23 cellular contexts compared by ENCODE assay signal in genomic region chr1:20930427-20930826, GRCh38.
A peak's percentile ranks its signal among the peaks of the same experiment; 100 is the strongest.
DNase-seq lines count a peak whose midpoint lies in the region; ATAC-seq, FAIRE-seq and TF ChIP-seq lines count a peak whose summit lies in the region.
"Had no signal": no experiment of that assay in that cellular context is flagged by ENCODE, and none has a peak within 500 bp of the region (broad histone marks: within the 10 kb centered on the region; RNA-seq: fewer than 3 reads in every experiment).

No MANE protein-coding gene starts in this region.

- POLR2A ChIA-PET in HepG2 (lab: Yijun Ruan, JAX) (no interaction called here), HEK293 (lab: Yijun Ruan, JAX) (no interaction called here), K562 (lab: Yijun Ruan, JAX) (no interaction called here), GM10248 (lab: Yijun Ruan, JAX) (no interaction called here)
- POLR2A ChIA-PET in activated CD4-positive, alpha-beta T cell treated with anti-CD3 and anti-CD28 coated beads, Interleukin-2, amount 10 ng/mL, durations not matched to agents 7 days and 5 days (lab: Charles Lee) = no interaction called here

- TF ChIP-seq CTCF in HepG2 (CRISPR knock-in tag; IDR thresholded peaks at IDR 0.05) = no peak
- TF ChIP-seq CTCF in right lobe of liver (IDR thresholded peaks at IDR 0.05) = no peak
- no peak for TF ChIP-seq CTCF in HEK293 (tag by site-specific recombination; IDR thresholded peaks at IDR 0.05)
- no peak for TF ChIP-seq CTCF in K562 (IDR thresholded peaks at IDR 0.05 in 2 of 3, conservative IDR thresholded peaks at IDR 0.05 in 1 of 3; ENCODE audit: insufficient read depth in 2 of 3, low read depth in 1 of 3, low read length in 3 of 3)
- no peak for TF ChIP-seq CTCF in GM10248 (IDR thresholded peaks at IDR 0.05; ENCODE audit: control extremely low read depth, extremely low read depth, low read depth, missing control alignments)

- no peaks in the 10 kb centered on the region for H3K9me1 ChIP-seq in K562 (ENCODE audit: control insufficient read depth, insufficient read depth, low read length)

- BruUV-seq in HepG2 (replicated peaks; lab: Mats Ljungman, UMichigan) (no TSS peak), K562 (replicated peaks; lab: Mats Ljungman, UMichigan) (no TSS peak)

- no peak overlapping the region for H3K4me2 ChIP-seq in HepG2 (ENCODE audit: low read depth, low read length)
- H3K4me2 ChIP-seq in K562 (ENCODE audit: insufficient read depth, low read length) = no peak overlapping the region
- H3K4me2 ChIP-seq: A549 had no signal

- in situ Hi-C loops in HepG2 (cut with HindIII; ENCODE audit: extremely low pct_ligation_motif_present, low pct_unique_long_range_greater_than_20kb) (no loop called here), K562 (cut with MboI) (no loop called here)

- no peak for TF ChIP-seq RAD21 in HepG2 (CRISPR knock-in tag; IDR thresholded peaks at IDR 0.05)
- TF ChIP-seq RAD21 in K562 (CRISPR knock-in tag; conservative IDR thresholded peaks at IDR 0.05 in 1 of 2, IDR thresholded peaks at IDR 0.05 in 1 of 2) = no peak

- DNase-seq in HepG2 (ENCODE audit: low spot score) = no peak
- no peak for DNase-seq in right lobe of liver
- DNase-seq in K562 (ENCODE audit: extremely low read depth in 1 of 4, low spot score in 3 of 4) = no peak
- DNase-seq in activated CD4-positive, alpha-beta T cell treated with anti-CD3 and anti-CD28 coated beads, Interleukin-2, amount 10 ng/mL, durations not matched to agents 7 days and 5 days = no peak
- DNase-seq in GM10248 (ENCODE audit: extremely low spot score) = no peak
- DNase-seq: AML-193; Caco-2; Calu3; CD4-positive, alpha-beta T cell; CD8-positive, alpha-beta T cell; DMS79 treated with DMSO at 0.1 percent for 48 hours; GF-D8 had no signal

- H3K36me3 ChIP-seq in HepG2 (replicated peaks in 1 of 2; ENCODE audit: control insufficient read depth in 1 of 2, insufficient read depth in 2 of 2, low read length in 2 of 2) (no peaks in the 10 kb centered on the region), right lobe of liver (no peaks in the 10 kb centered on the region), HEK293 (ENCODE audit: control insufficient read depth in 2 of 2, insufficient read depth in 1 of 2, low read length in 2 of 2) (peaks cover 3 to 50% of the 10 kb centered on the region in 2 experiments; a peak in 2 of 3 replicates), K562 (ENCODE audit: control insufficient read depth, insufficient read depth, low read length) (no peaks in the 10 kb centered on the region)

- no peaks in the 10 kb centered on the region for H3K4me1 ChIP-seq in HepG2 (ENCODE audit: insufficient read depth, low read length)
- no peaks in the 10 kb centered on the region for H3K4me1 ChIP-seq in right lobe of liver
- no peaks in the 10 kb centered on the region for H3K4me1 ChIP-seq in HEK293 (ENCODE audit: control insufficient read depth, insufficient read depth, low read length)
- H3K4me1 ChIP-seq in K562 (replicated peaks in 1 of 2; ENCODE audit: control insufficient read depth in 2 of 2, insufficient read depth in 2 of 2, low read length in 2 of 2) = no peaks in the 10 kb centered on the region
- H3K4me1 ChIP-seq: A549, Caco-2 had no signal

- TF ChIP-seq POLR2A in HepG2 (IDR thresholded peaks at IDR 0.05; ENCODE audit: insufficient read depth in 1 of 2, low read depth in 2 of 2, low read length in 2 of 2) = no peak
- TF ChIP-seq POLR2A in right lobe of liver (IDR thresholded peaks at IDR 0.05) = no peak
- no peak for TF ChIP-seq POLR2A in K562 (conservative IDR thresholded peaks at IDR 0.05)

- FAIRE-seq in HepG2 (lab: Jason Lieb, UNC) = no peak
- FAIRE-seq in K562 (lab: Jason Lieb, UNC) = no peak
- FAIRE-seq: A549, D721Med, G401.6, GM12878, GM19239 had no signal

- TF ChIP-seq EP300 in HepG2 (IDR thresholded peaks at IDR 0.05; ENCODE audit: low read depth in 2 of 2, low read length in 2 of 2) (no peak), HepG2 (CRISPR knock-in tag; IDR thresholded peaks at IDR 0.05; ENCODE audit: borderline replicate concordance) (no peak), K562 (IDR thresholded peaks at IDR 0.05; ENCODE audit: low read length) (no peak)

- H3K4me3 Mint-ChIP-seq in activated CD4-positive, alpha-beta T cell treated with anti-CD3 and anti-CD28 coated beads, Interleukin-2, amount 10 ng/mL, durations not matched to agents 7 days and 5 days = no peak overlapping the region
- H3K4me3 Mint-ChIP-seq: B cell; CD4-positive, alpha-beta T cell; CD8-positive, alpha-beta T cell had no signal

- no peak overlapping the region for H3K4me3 ChIP-seq in HepG2 (replicated peaks in 1 of 3; ENCODE audit: insufficient read depth in 1 of 3, low read depth in 2 of 3, low read length in 3 of 3)
- no peak overlapping the region for H3K4me3 ChIP-seq in right lobe of liver
- no peak overlapping the region for H3K4me3 ChIP-seq in HEK293 (ENCODE audit: low read depth, low read length)
- H3K4me3 ChIP-seq in K562 = no peak overlapping the region
- H3K4me3 ChIP-seq: A549; BLaER1 treated with 17β-estradiol and CSF1 and Interleukin-3, amounts not matched to agents 10 nM and 100 nM; GM12878 had no signal

- intact Hi-C loops in HepG2 (cut with micrococcal nuclease; ENCODE audit: unreplicated experiment) (no loop called here), right lobe of liver (cut with DNase I) (no loop called here), K562 (cut with micrococcal nuclease) (no loop called here)

- CTCF ChIA-PET in HepG2 (lab: Yijun Ruan, JAX; ENCODE audit: low intra/inter-chr PET ratio, low total read pairs) (no interaction called here), HEK293 (lab: Yijun Ruan, JAX) (interaction anchor here (0.6 kb wide), 1 partner anchor 333 kb away, joined by 3 read pairs; no protein-coding TSS in a partner anchor), K562 (lab: Yijun Ruan, JAX; ENCODE audit: low intra/inter-chr PET ratio) (no interaction called here), GM10248 (lab: Yijun Ruan, JAX) (no interaction called here)
- CTCF ChIA-PET in activated CD4-positive, alpha-beta T cell treated with anti-CD3 and anti-CD28 coated beads, Interleukin-2, amount 10 ng/mL, durations not matched to agents 7 days and 5 days (lab: Charles Lee) = no interaction called here

- H3K27ac ChIP-seq in HepG2 (ENCODE audit: extremely low read length, insufficient read depth, low read length) (no peak overlapping the region), right lobe of liver (no peak overlapping the region), HEK293 (ENCODE audit: extremely low read depth, low read depth, low read length) (no peak overlapping the region), K562 (ENCODE audit: extremely low read depth, low read depth, low read length) (no peak overlapping the region)
- H3K27ac ChIP-seq: 22Rv1; A549; BLaER1 treated with 17β-estradiol and CSF1 and Interleukin-3, amounts not matched to agents 10 nM and 100 nM; C4-2B had no signal

- H4K20me1 ChIP-seq in HepG2 (ENCODE audit: insufficient read depth, low read length) (no peaks in the 10 kb centered on the region), K562 (replicated peaks; ENCODE audit: control insufficient read depth, insufficient read depth, low read length) (no peaks in the 10 kb centered on the region)
- H4K20me1 ChIP-seq: BLaER1 treated with 17β-estradiol and CSF1 and Interleukin-3, amounts not matched to agents 10 nM and 100 nM had no signal

- H3K27me3 ChIP-seq in HepG2 (ENCODE audit: control insufficient read depth in 1 of 2, insufficient read depth in 2 of 2, low read length in 2 of 2) = no peaks in the 10 kb centered on the region
- H3K27me3 ChIP-seq in right lobe of liver = no peaks in the 10 kb centered on the region
- H3K27me3 ChIP-seq in K562 (ENCODE audit: control insufficient read depth in 2 of 2, insufficient read depth in 2 of 2, low read length in 2 of 2) = no peaks in the 10 kb centered on the region
- H3K27me3 ChIP-seq: BLaER1 treated with 17β-estradiol and CSF1 and Interleukin-3, amounts not matched to agents 10 nM and 100 nM had no signal

- H3K9me3 ChIP-seq in HepG2 (ENCODE audit: low read length) (no peaks in the 10 kb centered on the region), right lobe of liver (no peaks in the 10 kb centered on the region), HEK293 (ENCODE audit: control insufficient read depth, insufficient read depth, low read depth, low read length) (no peaks in the 10 kb centered on the region), K562 (replicated peaks; ENCODE audit: control insufficient read depth, insufficient read depth, low read depth, low read length) (no peaks in the 10 kb centered on the region)
- H3K9me3 ChIP-seq: A549; BLaER1 treated with 17β-estradiol and CSF1 and Interleukin-3, amounts not matched to agents 10 nM and 100 nM; Caco-2 had no signal

- no peak overlapping the region for H3K27ac Mint-ChIP-seq in activated CD4-positive, alpha-beta T cell treated with anti-CD3 and anti-CD28 coated beads, Interleukin-2, amount 10 ng/mL, durations not matched to agents 7 days and 5 days
- H3K27ac Mint-ChIP-seq: B cell; CD4-positive, alpha-beta T cell; CD8-positive, alpha-beta T cell had no signal

- H3K9ac ChIP-seq in HepG2 (ENCODE audit: insufficient read depth, low read depth, low read length) = no peak overlapping the region
- no peak overlapping the region for H3K9ac ChIP-seq in K562 (ENCODE audit: insufficient read depth in 1 of 2, low read depth in 2 of 2, low read length in 2 of 2)
- H3K9ac ChIP-seq: BLaER1 treated with 17β-estradiol and CSF1 and Interleukin-3, amounts not matched to agents 10 nM and 100 nM had no signal

- H3K36me3 Mint-ChIP-seq in activated CD4-positive, alpha-beta T cell treated with anti-CD3 and anti-CD28 coated beads, Interleukin-2, amount 10 ng/mL, durations not matched to agents 7 days and 5 days (ENCODE audit: low read depth) = peaks cover 2% of the 10 kb centered on the region

- H3K27me3 Mint-ChIP-seq in activated CD4-positive, alpha-beta T cell treated with anti-CD3 and anti-CD28 coated beads, Interleukin-2, amount 10 ng/mL, durations not matched to agents 7 days and 5 days = no peaks in the 10 kb centered on the region
- H3K27me3 Mint-ChIP-seq: B cell; CD4-positive, alpha-beta T cell had no signal

- H2AFZ ChIP-seq in HepG2 (ENCODE audit: low read length) (no peak overlapping the region), K562 (ENCODE audit: low read depth, low read length) (no peak overlapping the region)

- H3K79me2 ChIP-seq in HepG2 (ENCODE audit: insufficient read depth, low read length) (no peaks in the 10 kb centered on the region), K562 (ENCODE audit: control insufficient read depth, insufficient read depth, low read length) (no peaks in the 10 kb centered on the region)

- peaks cover 2% of the 10 kb centered on the region for H3K9me3 Mint-ChIP-seq in activated CD4-positive, alpha-beta T cell treated with anti-CD3 and anti-CD28 coated beads, Interleukin-2, amount 10 ng/mL, durations not matched to agents 7 days and 5 days
- H3K9me3 Mint-ChIP-seq: CD4-positive, alpha-beta T cell; CD8-positive, alpha-beta T cell had no signal

- peaks cover 24% of the 10 kb centered on the region for H3K4me1 Mint-ChIP-seq in activated CD4-positive, alpha-beta T cell treated with anti-CD3 and anti-CD28 coated beads, Interleukin-2, amount 10 ng/mL, durations not matched to agents 7 days and 5 days

- no peak for ATAC-seq in HepG2
- no peak for ATAC-seq in right lobe of liver
- no peak for ATAC-seq in K562
- ATAC-seq in GM18867 (IDR thresholded peaks at IDR 0.05; ENCODE audit: unreplicated experiment) = no peak
- ATAC-seq: A549; CD8-positive, alpha-beta T cell; GM12878 had no signal

TF ChIP-seq in HEK293, 187 proteins besides CTCF, POLR2A, EP300 and RAD21 (continues in another document):
- peak; percentile 75 for TF ChIP-seq ZNF121 (tag by site-specific recombination; IDR thresholded peaks at IDR 0.05)

Comparison
In these comparisons a context has a peak if more than half of its experiments do, and no peak if none do; other contexts are left out.
1. Of the 241 proteins assayed by ChIP-seq in both HepG2 and K562: peak only in HepG2: none; only in K562: none; in both: ZNF121; in neither: 240.